33 cellular contexts compared by ENCODE assay signal in genomic region chr1:208536176-208536575, GRCh38.
A peak's percentile ranks its signal among the peaks of the same experiment; 100 is the strongest.
DNase-seq lines count a peak whose midpoint lies in the region; ATAC-seq and TF ChIP-seq lines count a peak whose summit lies in the region.
"Had no signal": no experiment of that assay in that cellular context is flagged by ENCODE, and none has a peak within 500 bp of the region (broad histone marks: within the 10 kb centered on the region; RNA-seq: fewer than 3 reads in every experiment).

No MANE protein-coding gene starts in this region.

- H3K9me3 ChIP-seq in WERI-Rb-1 (ENCODE audit: severe bottlenecking) = no peaks in the 10 kb centered on the region
- no peaks in the 10 kb centered on the region for H3K9me3 ChIP-seq in naive thymus-derived CD4-positive, alpha-beta T cell (ENCODE audit: control insufficient read depth in 2 of 3, low read length in 3 of 3)
- H3K9me3 ChIP-seq: ascending aorta, mucosa of descending colon, Peyer's patch, stomach, vagina had no signal

- H3K36me3 ChIP-seq in WERI-Rb-1 = no peaks in the 10 kb centered on the region
- H3K36me3 ChIP-seq in naive thymus-derived CD4-positive, alpha-beta T cell (ENCODE audit: control insufficient read depth in 2 of 3, insufficient read depth in 3 of 3, low read length in 3 of 3) = no peaks in the 10 kb centered on the region
- H3K36me3 ChIP-seq: ascending aorta, Peyer's patch, stomach, vagina had no signal

- no peaks in the 10 kb centered on the region for H3K36me3 Mint-ChIP-seq in naive thymus-derived CD4-positive, alpha-beta T cell
- H3K36me3 Mint-ChIP-seq: CD8-positive, alpha-beta memory T cell; natural killer cell treated with Interleukin-12 subunit alpha and Interleukin-12 subunit beta and Interleukin-15 and Interleukin-18, amount 100 ng/mL, for 72 hours had no signal

- no peak for ATAC-seq in GM21619 (IDR thresholded peaks at IDR 0.05; ENCODE audit: unreplicated experiment)
- ATAC-seq in naive thymus-derived CD4-positive, alpha-beta T cell = no peak
- ATAC-seq: activated T-cell treated with anti-CD3 and anti-CD28 coated beads, Interleukin-2, amount 50 U/mL, for 4 hours; effector memory CD8-positive, alpha-beta T cell; HepG2; mucosa of descending colon; natural killer cell treated with Interleukin-12 subunit alpha and Interleukin-12 subunit beta and Interleukin-15 and Interleukin-18, amount 100 ng/mL, for 72 hours had no signal

- no peaks in the 10 kb centered on the region for H3K4me1 Mint-ChIP-seq in naive thymus-derived CD4-positive, alpha-beta T cell

- no peak overlapping the region for H3K4me3 Mint-ChIP-seq in naive thymus-derived CD4-positive, alpha-beta T cell
- H3K4me3 Mint-ChIP-seq: activated T-cell treated with anti-CD3 and anti-CD28 coated beads, Interleukin-2, amount 50 U/mL, for 4 hours; CD8-positive, alpha-beta memory T cell; effector memory CD8-positive, alpha-beta T cell; natural killer cell treated with Interleukin-12 subunit alpha and Interleukin-12 subunit beta and Interleukin-15 and Interleukin-18, amount 100 ng/mL, for 72 hours had no signal

- in situ Hi-C loops in ACHN (cut with HindIII; ENCODE audit: low pct_ligation_motif_present, low pct_unique_long_range_greater_than_20kb, low sequenced_read_pairs) = no loop called here

- CTCF ChIA-PET in naive thymus-derived CD4-positive, alpha-beta T cell (lab: Charles Lee) = no interaction called here

- H3K27me3 ChIP-seq in WERI-Rb-1 (ENCODE audit: insufficient read depth, low read depth, severe bottlenecking) = no peaks in the 10 kb centered on the region
- no peaks in the 10 kb centered on the region for H3K27me3 ChIP-seq in naive thymus-derived CD4-positive, alpha-beta T cell (ENCODE audit: control insufficient read depth in 2 of 2, insufficient read depth in 2 of 2, low read length in 2 of 2)
- H3K27me3 ChIP-seq: ascending aorta, Peyer's patch, vagina had no signal

- DNase-seq in ACHN = peak; percentile 37
- peak; percentile 25 for DNase-seq in ELF-1 (ENCODE audit: low read depth, low spot score)
- DNase-seq in WERI-Rb-1 = peak; percentile 39
- DNase-seq in kidney tubule cell (ENCODE audit: low spot score) = peak; percentile 77
- no peak for DNase-seq in dermis blood vessel endothelial cell
- DNase-seq in naive thymus-derived CD4-positive, alpha-beta T cell = no peak
- no peak for DNase-seq in germinal center (ENCODE audit: low spot score)
- DNase-seq: activated T-cell treated with anti-CD3 and anti-CD28 coated beads, Interleukin-2, amount 50 U/mL, for 4 hours; AML-193; CD8-positive, alpha-beta memory T cell; central memory CD4-positive, alpha-beta T cell; cortex of kidney; DMS 273 treated with DMSO at 0.1 percent for 48 hours; effector memory CD8-positive, alpha-beta T cell; erythroblast; H7; mucosa of descending colon; NCI-H1436 treated with DMSO at 0.1 percent for 48 hours; NCI-H345; NCI-H69; Peyer's patch; SHP77 treated with DMSO at 0.1 percent for 48 hours; stimulated activated CD4-positive, alpha-beta T cell treated with anti-CD3 and anti-CD28 coated beads, Interleukin-1b, Interleukin-23, amount 100 ng/mL, for 48 hours; stimulated activated CD8-positive, alpha-beta memory T cell treated with anti-CD3 and anti-CD28 coated beads, Interleukin-4, amount 100 ng/mL, for 48 hours; stomach; SW 1271; T1000 had no signal

- H3K27me3 Mint-ChIP-seq in naive thymus-derived CD4-positive, alpha-beta T cell = peaks cover 0 to 38% (median 26%) of the 10 kb centered on the region in 5 donors

- TF ChIP-seq CTCF in WERI-Rb-1 (IDR thresholded peaks at IDR 0.05; ENCODE audit: low read depth, low read length) = no peak

- no peaks in the 10 kb centered on the region for H3K9me3 Mint-ChIP-seq in naive thymus-derived CD4-positive, alpha-beta T cell
- H3K9me3 Mint-ChIP-seq: activated T-cell treated with anti-CD3 and anti-CD28 coated beads, Interleukin-2, amount 50 U/mL, for 4 hours; CD8-positive, alpha-beta memory T cell; effector memory CD8-positive, alpha-beta T cell; natural killer cell treated with Interleukin-12 subunit alpha and Interleukin-12 subunit beta and Interleukin-15 and Interleukin-18, amount 100 ng/mL, for 72 hours had no signal

- H3K27ac Mint-ChIP-seq in naive thymus-derived CD4-positive, alpha-beta T cell = no peak overlapping the region
- H3K27ac Mint-ChIP-seq: effector memory CD8-positive, alpha-beta T cell; natural killer cell treated with Interleukin-12 subunit alpha and Interleukin-12 subunit beta and Interleukin-15 and Interleukin-18, amount 100 ng/mL, for 72 hours had no signal

- intact Hi-C loops in naive thymus-derived CD4-positive, alpha-beta T cell (cut with micrococcal nuclease) = no loop called here

- no peak overlapping the region for H3K27ac ChIP-seq in WERI-Rb-1
- H3K27ac ChIP-seq in naive thymus-derived CD4-positive, alpha-beta T cell (ENCODE audit: low read depth, low read length) = no peak overlapping the region
- H3K27ac ChIP-seq: ascending aorta, parathyroid adenoma, Peyer's patch, stomach, vagina had no signal

- POLR2A ChIA-PET in naive thymus-derived CD4-positive, alpha-beta T cell (lab: Charles Lee) = no interaction called here

- no peak overlapping the region for H3K4me3 ChIP-seq in WERI-Rb-1 (ENCODE audit: low read depth, low read length)
- H3K4me3 ChIP-seq in naive thymus-derived CD4-positive, alpha-beta T cell (ENCODE audit: low read length) = no peak overlapping the region
- H3K4me3 ChIP-seq: ascending aorta, mucosa of descending colon, Peyer's patch, stomach, vagina had no signal

- no peaks in the 10 kb centered on the region for H3K4me1 ChIP-seq in naive thymus-derived CD4-positive, alpha-beta T cell (ENCODE audit: control insufficient read depth in 2 of 2, insufficient read depth in 2 of 2, low read length in 2 of 2)
- H3K4me1 ChIP-seq: ascending aorta, parathyroid adenoma, Peyer's patch, stomach had no signal

Comparison
In these comparisons a context has a peak if more than half of its experiments do, and no peak if none do; other contexts are left out.
1. DNase-seq: peak in ACHN (single experiment), ELF-1 (single experiment), WERI-Rb-1 (single experiment) and kidney tubule cell (single experiment); none in dermis blood vessel endothelial cell (single experiment), naive thymus-derived CD4-positive, alpha-beta T cell (0 of 9) and germinal center (single experiment).